1 cellular context compared by ENCODE assay signal in genomic region chrX:107628662-107629532, GRCh38.
TF ChIP-seq lines count a peak whose summit lies in the region.

No MANE protein-coding gene starts in this region.

TF ChIP-seq in HepG2, 621 proteins besides CTCF, POLR2A, EP300 and RAD21 (continued from another document):
- TF ChIP-seq ZHX2 (IDR thresholded peaks at IDR 0.05; ENCODE audit: low read depth) (no peak), ZHX2 (CRISPR knock-in tag; IDR thresholded peaks at IDR 0.05; ENCODE audit: borderline replicate concordance) (no peak)
